In the genomic region with DNA sequence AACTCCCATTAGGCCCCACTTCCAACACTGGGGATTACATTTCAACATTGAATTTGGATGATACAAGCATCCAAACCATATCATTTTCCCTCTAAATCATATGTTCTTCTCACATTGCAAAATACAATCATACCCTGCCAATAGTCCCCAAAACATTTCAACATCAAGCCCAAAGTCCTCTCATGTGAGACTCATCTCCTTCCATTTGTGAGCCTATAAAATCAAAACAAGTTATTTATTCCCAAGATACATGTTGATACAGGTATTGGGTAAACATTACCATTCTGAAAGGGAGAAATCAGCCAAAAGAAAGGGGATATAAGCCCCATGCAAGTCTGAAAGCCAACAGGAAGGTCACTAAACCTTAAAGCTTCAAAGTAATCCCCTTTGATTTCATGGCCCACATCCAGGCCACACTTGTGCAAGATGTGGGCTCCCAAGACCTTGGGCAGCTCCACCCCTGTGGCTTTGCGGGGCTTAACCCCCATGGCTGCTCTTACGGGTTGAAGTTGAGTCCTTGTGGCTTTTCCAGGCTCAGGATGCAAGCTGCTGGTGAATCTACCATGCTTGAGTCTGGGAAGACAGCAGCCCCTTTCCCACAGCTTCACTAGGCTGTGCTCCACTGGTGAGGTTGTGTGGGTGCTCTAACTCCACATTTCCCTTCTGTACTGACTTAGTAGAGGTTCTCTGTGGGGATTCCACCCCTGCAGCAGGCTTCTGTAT, we compare ENCODE assay signal across 26 cellular contexts. TPM values are rescaled to one million over a fixed set of nuclear protein-coding genes. Genes with fewer than 3 reads are reported as not detected.
A peak's percentile ranks its signal among the peaks of the same experiment; 100 is the strongest.
DNase-seq lines count a peak whose midpoint lies in the region; ATAC-seq, FAIRE-seq and TF ChIP-seq lines count a peak whose summit lies in the region.
"Had no signal": no experiment of that assay in that cellular context is flagged by ENCODE, and none has a peak within 500 bp of the region (broad histone marks: within the 10 kb centered on the region; RNA-seq: fewer than 3 reads in every experiment).

No MANE protein-coding gene starts in this region.

- no peak overlapping the region for H3T11ph ChIP-seq in H9 (ENCODE audit: low read length)

- H3K79me2 ChIP-seq in HepG2 (ENCODE audit: insufficient read depth, low read length), result no peaks in the 10 kb centered on the region
- H3K79me2 ChIP-seq in osteoblast (ENCODE audit: insufficient read depth, low read length), result no peaks in the 10 kb centered on the region
- no peaks in the 10 kb centered on the region for H3K79me2 ChIP-seq in H9 (ENCODE audit: insufficient read depth, low read length)

- no peak overlapping the region for H2AFZ ChIP-seq in HepG2 (ENCODE audit: low read length)
- H2AFZ ChIP-seq in osteoblast (ENCODE audit: low read length), result no peak overlapping the region
- H2AFZ ChIP-seq in H9 (ENCODE audit: low read length), result no peak overlapping the region
- H2AFZ ChIP-seq: GM23248 had no signal

- H2BK5ac ChIP-seq in H9 (ENCODE audit: insufficient read length, low read length), result no peak overlapping the region

- peak overlapping the region in 1 of 2 donors; percentile 59 for H3K27ac ChIP-seq in liver (ENCODE audit: low read depth in 1 of 2, low read length in 2 of 2)
- no peak overlapping the region for H3K27ac ChIP-seq in HepG2 (ENCODE audit: extremely low read length, insufficient read depth, low read length)
- no peak overlapping the region for H3K27ac ChIP-seq in osteoblast (ENCODE audit: low read depth, low read length)
- H3K27ac ChIP-seq in spleen, result no peak overlapping the region
- H3K27ac ChIP-seq in H9 (ENCODE audit: insufficient read length, low read depth, low read length), result no peak overlapping the region
- H3K27ac ChIP-seq: A549; BLaER1 treated with 17β-estradiol and CSF1 and Interleukin-3, amounts not matched to agents 10 nM and 100 nM; GM23248 had no signal

- H3K27me3 ChIP-seq in liver (ENCODE audit: control insufficient read depth in 4 of 4, insufficient read depth in 4 of 4, low read length in 3 of 4), result no peaks in the 10 kb centered on the region
- H3K27me3 ChIP-seq in HepG2 (ENCODE audit: control insufficient read depth in 1 of 2, insufficient read depth in 2 of 2, low read length in 2 of 2), result no peaks in the 10 kb centered on the region
- H3K27me3 ChIP-seq in osteoblast (ENCODE audit: insufficient read depth, low read length), result peaks cover 5% of the 10 kb centered on the region
- no peaks in the 10 kb centered on the region for H3K27me3 ChIP-seq in spleen (replicated peaks in 1 of 7)
- H3K27me3 ChIP-seq in H9 (ENCODE audit: insufficient read depth, low read length), result no peaks in the 10 kb centered on the region
- H3K27me3 ChIP-seq: BE2C had no signal

- no peak overlapping the region for H3K14ac ChIP-seq in H9 (ENCODE audit: insufficient read depth, low read length)

- BruUV-seq in HepG2 (replicated peaks; lab: Mats Ljungman, UMichigan), result no TSS peak

- no peak overlapping the region for H4K5ac ChIP-seq in H9 (ENCODE audit: insufficient read length, low read depth, low read length)

- H3K27me3 Mint-ChIP-seq in H9 (ENCODE audit: low read depth) (no peaks in the 10 kb centered on the region; the same call in 1 of the 2 replicates), nephron progenitor cell (ENCODE audit: low read depth, poor library complexity) (peaks cover 11% of the 10 kb centered on the region)
- H3K27me3 Mint-ChIP-seq: CD4-positive, CD25-positive, alpha-beta regulatory T cell had no signal

- POLR2A ChIA-PET in HepG2 (lab: Yijun Ruan, JAX), result no interaction called here

- peaks cover 8 to 10% of the 10 kb centered on the region in 2 experiments for H3K4me1 Mint-ChIP-seq in H9
- H3K4me1 Mint-ChIP-seq in nephron progenitor cell, result no peaks in the 10 kb centered on the region
- H3K4me1 Mint-ChIP-seq: CD4-positive, CD25-positive, alpha-beta regulatory T cell had no signal

- no peaks in the 10 kb centered on the region for H3K36me3 ChIP-seq in liver (ENCODE audit: control insufficient read depth in 4 of 4, insufficient read depth in 3 of 4, low read depth in 1 of 4, low read length in 3 of 4)
- no peaks in the 10 kb centered on the region for H3K36me3 ChIP-seq in HepG2 (replicated peaks in 1 of 2; ENCODE audit: control insufficient read depth in 1 of 2, insufficient read depth in 2 of 2, low read length in 2 of 2)
- no peaks in the 10 kb centered on the region for H3K36me3 ChIP-seq in osteoblast (ENCODE audit: insufficient read depth, low read length)
- no peaks in the 10 kb centered on the region for H3K36me3 ChIP-seq in spleen
- H3K36me3 ChIP-seq: BE2C; BLaER1 treated with 17β-estradiol and CSF1 and Interleukin-3, amounts not matched to agents 10 nM and 100 nM had no signal

- H3K36me3 Mint-ChIP-seq in H9 (ENCODE audit: insufficient read depth in 1 of 3, low read depth in 3 of 3), result peaks cover 11 to 21% (median 12%) of the 10 kb centered on the region in 3 experiments
- no peaks in the 10 kb centered on the region for H3K36me3 Mint-ChIP-seq in nephron progenitor cell (ENCODE audit: low read depth)
- H3K36me3 Mint-ChIP-seq: CD4-positive, CD25-positive, alpha-beta regulatory T cell; CD8-positive, alpha-beta T cell had no signal

- DNase-seq in HepG2 (ENCODE audit: low spot score), result no peak
- DNase-seq in fibroblast of villous mesenchyme (ENCODE audit: low read depth), result peak; percentile 3
- peak; percentile 8 for DNase-seq in osteoblast (ENCODE audit: insufficient read length, low spot score, missing footprints)
- peak; percentile 55 for DNase-seq in spleen
- no peak for DNase-seq in H9
- DNase-seq in nephron progenitor cell, result no peak
- no peak for DNase-seq in CD1c-positive myeloid dendritic cell (ENCODE audit: extremely low spot score)
- DNase-seq: 8988T; ACHN; AML-193; BE2C; Caco-2; CD4-positive, CD25-positive, alpha-beta regulatory T cell; CD8-positive, alpha-beta T cell; DMS153; DND-41; GM23248; H7 had no signal

- no peak for TF ChIP-seq EP300 in HepG2 (IDR thresholded peaks at IDR 0.05; ENCODE audit: low read depth in 2 of 2, low read length in 2 of 2)
- no peak for TF ChIP-seq EP300 in HepG2 (CRISPR knock-in tag; IDR thresholded peaks at IDR 0.05; ENCODE audit: borderline replicate concordance)

- TF ChIP-seq POLR2A in HepG2 (IDR thresholded peaks at IDR 0.05; ENCODE audit: insufficient read depth in 1 of 2, low read depth in 2 of 2, low read length in 2 of 2), result no peak
- no peak for TF ChIP-seq POLR2A in spleen (IDR thresholded peaks at IDR 0.05)

- no peak overlapping the region for H3K4ac ChIP-seq in H9 (ENCODE audit: low read depth, low read length)

- H3K23ac ChIP-seq in H9 (ENCODE audit: insufficient read length, low read depth, low read length), result no peak overlapping the region

- FAIRE-seq in HepG2 (lab: Jason Lieb, UNC), result no peak
- FAIRE-seq: A549, G401.6, GM12892, GM19239, H1 had no signal

- H3K23me2 ChIP-seq in H9 (ENCODE audit: insufficient read length, low read depth, low read length, poor library complexity, severe bottlenecking), result no peaks in the 10 kb centered on the region

- H3K56ac ChIP-seq in H9 (ENCODE audit: insufficient read length, low read depth, low read length), result no peak overlapping the region

- no peaks in the 10 kb centered on the region for H3K79me1 ChIP-seq in H9 (ENCODE audit: insufficient read depth, low read depth, low read length, poor library complexity, severe bottlenecking)

- TF ChIP-seq RAD21 in liver (IDR thresholded peaks at IDR 0.05), result peak in 1 of 2 donors; percentile 13
- no peak for TF ChIP-seq RAD21 in HepG2 (CRISPR knock-in tag; IDR thresholded peaks at IDR 0.05)

- H2BK120ac ChIP-seq in H9 (ENCODE audit: low read depth, low read length, poor library complexity, severe bottlenecking), result no peak overlapping the region

- intact Hi-C loops in HepG2 (cut with micrococcal nuclease; ENCODE audit: unreplicated experiment), result no loop called here
- intact Hi-C loops in spleen (cut with DNase I; ENCODE audit: low total_unique reads), result no loop called here

- no peak for ATAC-seq in HepG2
- ATAC-seq: A549; CD8-positive, alpha-beta T cell; HCT116 had no signal

- no peak overlapping the region for H2AK5ac ChIP-seq in H9 (ENCODE audit: insufficient read length, low read length)

- H3K4me3 ChIP-seq in liver (ENCODE audit: low read depth in 1 of 3, low read length in 3 of 3), result no peak overlapping the region
- no peak overlapping the region for H3K4me3 ChIP-seq in HepG2 (replicated peaks in 1 of 3; ENCODE audit: insufficient read depth in 1 of 3, low read depth in 2 of 3, low read length in 3 of 3)
- H3K4me3 ChIP-seq in fibroblast of villous mesenchyme (ENCODE audit: low read depth, low read length), result no peak overlapping the region
- H3K4me3 ChIP-seq in osteoblast (ENCODE audit: insufficient read depth, low read length), result no peak overlapping the region
- no peak overlapping the region for H3K4me3 ChIP-seq in spleen
- H3K4me3 ChIP-seq: A549; BLaER1 treated with 17β-estradiol and CSF1 and Interleukin-3, amounts not matched to agents 10 nM and 100 nM; GM23248 had no signal

- no peak overlapping the region for H2BK12ac ChIP-seq in H9 (ENCODE audit: insufficient read length, low read depth, low read length)

- in situ Hi-C loops in HepG2 (cut with HindIII; ENCODE audit: extremely low pct_ligation_motif_present, low pct_unique_long_range_greater_than_20kb), result no loop called here

- H3K9ac ChIP-seq in liver (ENCODE audit: low read depth in 1 of 2, low read length in 2 of 2) (no peak overlapping the region), HepG2 (ENCODE audit: insufficient read depth, low read depth, low read length) (no peak overlapping the region), H9 (ENCODE audit: extremely low read depth, insufficient read length, low read length) (no peak overlapping the region)
- H3K9ac ChIP-seq: BLaER1 treated with 17β-estradiol and CSF1 and Interleukin-3, amounts not matched to agents 10 nM and 100 nM; GM23248 had no signal

- TF ChIP-seq CTCF in liver (IDR thresholded peaks at IDR 0.05; ENCODE audit: low read depth, low read length, missing input control) (no peak), HepG2 (CRISPR knock-in tag; IDR thresholded peaks at IDR 0.05) (no peak), fibroblast of villous mesenchyme (IDR thresholded peaks at IDR 0.05; ENCODE audit: insufficient read depth, low read depth, low read length) (no peak), osteoblast (IDR thresholded peaks at IDR 0.05; ENCODE audit: extremely low read depth, low read depth, low read length) (no peak), spleen (IDR thresholded peaks at IDR 0.05 in 8 of 11, conservative IDR thresholded peaks at IDR 0.05 in 3 of 11) (no peak), H9 (conservative IDR thresholded peaks at IDR 0.05) (no peak), nephron progenitor cell (IDR thresholded peaks at IDR 0.05) (no peak)

- H3K4me3 Mint-ChIP-seq in H9 (no peak overlapping the region), nephron progenitor cell (no peak overlapping the region)
- H3K4me3 Mint-ChIP-seq: CD4-positive, CD25-positive, alpha-beta regulatory T cell; CD8-positive, alpha-beta T cell had no signal

- H4K20me1 ChIP-seq in HepG2 (ENCODE audit: insufficient read depth, low read length) (no peaks in the 10 kb centered on the region), osteoblast (ENCODE audit: insufficient read depth, low read length) (no peaks in the 10 kb centered on the region), H9 (ENCODE audit: control insufficient read depth, insufficient read depth, insufficient read length) (no peaks in the 10 kb centered on the region)
- H4K20me1 ChIP-seq: BLaER1 treated with 17β-estradiol and CSF1 and Interleukin-3, amounts not matched to agents 10 nM and 100 nM had no signal

- 30% methylated on average over 2 of the region's 2 CpGs for WGBS in liver
- 0% methylated on average over 1 of the region's 2 CpGs for WGBS in HepG2 (ENCODE audit: low lambda C conversion rate)
- 75 to 95% (median 83%) methylated on average over 2 of the region's 2 CpGs for WGBS in spleen, 5 donors
- WGBS in H9 (ENCODE audit: extremely low coverage, insufficient read length, low lambda C conversion rate), result no CpG with 5 or more reads among the region's 2 CpGs

- peaks cover 9 to 24% of the 10 kb centered on the region in 2 experiments; a peak in 4 of 5 replicates for H3K9me3 Mint-ChIP-seq in H9
- H3K9me3 Mint-ChIP-seq in nephron progenitor cell, result peaks cover 16% of the 10 kb centered on the region

- H3K27ac Mint-ChIP-seq in H9, result no peak overlapping the region
- H3K27ac Mint-ChIP-seq in nephron progenitor cell, result no peak overlapping the region
- H3K27ac Mint-ChIP-seq: CD4-positive, CD25-positive, alpha-beta regulatory T cell; CD8-positive, alpha-beta T cell had no signal

- H3K4me1 ChIP-seq in liver (ENCODE audit: control insufficient read depth in 4 of 4, insufficient read depth in 4 of 4, low read length in 3 of 4) (peaks cover 0 to 7% (median 4%) of the 10 kb centered on the region in 4 donors), HepG2 (ENCODE audit: insufficient read depth, low read length) (no peaks in the 10 kb centered on the region), osteoblast (ENCODE audit: insufficient read depth, low read length) (no peaks in the 10 kb centered on the region), spleen (no peaks in the 10 kb centered on the region), H9 (ENCODE audit: insufficient read depth, low read length) (no peaks in the 10 kb centered on the region)
- H3K4me1 ChIP-seq: A549; BLaER1 treated with 17β-estradiol and CSF1 and Interleukin-3, amounts not matched to agents 10 nM and 100 nM; Caco-2 had no signal

- no peak overlapping the region for H4K91ac ChIP-seq in H9 (ENCODE audit: insufficient read length, low read depth, low read length)

- H4K8ac ChIP-seq in H9 (replicated peaks; ENCODE audit: insufficient read length, low read depth, low read length), result no peak overlapping the region

- H3K18ac ChIP-seq in H9 (ENCODE audit: insufficient read length, low read depth, low read length), result no peak overlapping the region

- CTCF ChIA-PET in HepG2 (lab: Yijun Ruan, JAX; ENCODE audit: low intra/inter-chr PET ratio, low total read pairs), result no interaction called here

- H3K4me2 ChIP-seq in HepG2 (ENCODE audit: low read depth, low read length) (no peak overlapping the region), osteoblast (ENCODE audit: insufficient read depth, low read length) (no peak overlapping the region), H9 (ENCODE audit: insufficient read depth, insufficient read length, low read length) (no peak overlapping the region)
- H3K4me2 ChIP-seq: A549; BLaER1 treated with 17β-estradiol and CSF1 and Interleukin-3, amounts not matched to agents 10 nM and 100 nM had no signal

- no peak overlapping the region for H2BK15ac ChIP-seq in H9 (ENCODE audit: low read depth, low read length)

- H3K9me3 ChIP-seq in liver (ENCODE audit: control insufficient read depth in 4 of 4, low read length in 3 of 4) (peaks cover 0 to 6% (median 0%) of the 10 kb centered on the region in 4 donors), HepG2 (ENCODE audit: low read length) (no peaks in the 10 kb centered on the region), osteoblast (ENCODE audit: low read depth, low read length) (no peaks in the 10 kb centered on the region), spleen (peaks cover 0 to 15% (median 0%) of the 10 kb centered on the region in 8 donors), H9 (ENCODE audit: control insufficient read depth, low read depth, low read length) (peaks cover 5% of the 10 kb centered on the region)
- H3K9me3 ChIP-seq: A549, BE2C, Caco-2 had no signal

- no peak overlapping the region for H2BK20ac ChIP-seq in H9 (ENCODE audit: low read depth, low read length, poor library complexity, severe bottlenecking)

RNA-seq across cellular contexts. Expression of gene SERTM2, which starts 40.6 kb away (rescaled TPM):
- total RNA-seq in liver (10 to 100 TPM in 1 of 2 donors, under 1 TPM in 1; 0.09 to 16.2 TPM), HepG2 (2016; rRNA removed; fragmentation: Illumina TruSeq; extraction: Trizol) (not detected in 2 replicates), fibroblast of villous mesenchyme (0.43 and 1.3 TPM in 2 replicates), osteoblast (under 0.01 TPM in 1 of 2 replicates, not detected in the other), spleen (1 to 10 TPM in 4 of 7 donors, under 1 TPM in 3; 0.44 to 2.7 (median 1.0) TPM), H9 (2021) (0.22 and 0.29 TPM in 2 replicates)
- polyA plus RNA-seq in liver (1 to 10 TPM in 1 of 2 donors, under 1 TPM in 1; 0.96 to 4.3 TPM), HepG2 (2011; rRNA removed) (not detected in 2 replicates), spleen (under 1 TPM; 0.24 to 0.45 (median 0.38) TPM)
- not detected in 2 replicates for total RNA-seq in HepG2 (2016; cell fraction: cytosol; rRNA removed; fragmentation: Illumina TruSeq; extraction: Trizol; ENCODE audit: low read depth)
- not detected in 2 replicates for total RNA-seq in HepG2 (2016; cell fraction: insoluble cytoplasmic fraction; rRNA removed; fragmentation: Illumina TruSeq; extraction: Trizol)
- not detected in 2 replicates for total RNA-seq in HepG2 (2016; cell fraction: membrane; rRNA removed; fragmentation: Illumina TruSeq; extraction: Trizol)
- not detected in 2 replicates for total RNA-seq in HepG2 (2016; cell fraction: nucleus; rRNA removed; fragmentation: Illumina TruSeq; extraction: Trizol)
- not detected in 2 replicates for polyA plus RNA-seq in HepG2 (2011; cell fraction: cytosol; rRNA removed)
- polyA plus RNA-seq in HepG2 (2011; cell fraction: nucleus; rRNA removed), result not detected in 2 replicates
- polyA plus RNA-seq in HepG2 (2012), result not detected in 2 replicates
- not detected in 2 replicates for polyA plus RNA-seq in HepG2 (2016; cell fraction: cytosol; fragmentation: Illumina TruSeq; extraction: Trizol; ENCODE audit: low read depth)
- polyA plus RNA-seq in HepG2 (2016; cell fraction: insoluble cytoplasmic fraction; fragmentation: Illumina TruSeq; extraction: Trizol; ENCODE audit: low read depth), result not detected in 2 replicates
- not detected in 2 replicates for polyA plus RNA-seq in HepG2 (2016; cell fraction: membrane; fragmentation: Illumina TruSeq; extraction: Trizol; ENCODE audit: low read depth)
- not detected in 2 replicates for polyA plus RNA-seq in HepG2 (2016; cell fraction: nucleus; fragmentation: Illumina TruSeq; extraction: Trizol; ENCODE audit: insufficient read depth, low read depth)
- not detected in 2 replicates for polyA minus RNA-seq in HepG2 (2011; rRNA and poly(A)+ RNA removed; ENCODE audit: low replicate concordance)
- not detected in 2 replicates for polyA minus RNA-seq in HepG2 (2011; cell fraction: cytosol; rRNA and poly(A)+ RNA removed)
- polyA minus RNA-seq in HepG2 (2011; cell fraction: nucleus; rRNA and poly(A)+ RNA removed), result not detected in 2 replicates
- total RNA-seq: CD4-positive, CD25-positive, alpha-beta regulatory T cell; CD8-positive, alpha-beta T cell; GM23248 had no signal
- polyA plus RNA-seq: A549; CD4-positive, CD25-positive, alpha-beta regulatory T cell; GM23248 had no signal

RNA-seq across cellular contexts. Expression of gene DCX, which starts 58.9 kb away (rescaled TPM):
- total RNA-seq in liver (not detected), HepG2 (2016; rRNA removed; fragmentation: Illumina TruSeq; extraction: Trizol) (not detected in 2 replicates), fibroblast of villous mesenchyme (not detected in 2 replicates), osteoblast (not detected in 2 replicates), spleen (under 1 TPM in 1 of 7 donors, not detected in 6; 0.06 TPM), H9 (2021) (1.3 and 2.0 TPM in 2 replicates)
- polyA plus RNA-seq in liver (under 1 TPM in 1 of 2 donors, not detected in 1; 0.01 TPM), HepG2 (2011; rRNA removed) (not detected in 2 replicates), spleen (under 1 TPM in 2 of 3 donors, not detected in 1; 0.02 TPM)
- not detected in 2 replicates for total RNA-seq in HepG2 (2016; cell fraction: cytosol; rRNA removed; fragmentation: Illumina TruSeq; extraction: Trizol; ENCODE audit: low read depth)
- total RNA-seq in HepG2 (2016; cell fraction: insoluble cytoplasmic fraction; rRNA removed; fragmentation: Illumina TruSeq; extraction: Trizol), result not detected in 2 replicates
- total RNA-seq in HepG2 (2016; cell fraction: membrane; rRNA removed; fragmentation: Illumina TruSeq; extraction: Trizol), result not detected in 2 replicates
- not detected in 2 replicates for total RNA-seq in HepG2 (2016; cell fraction: nucleus; rRNA removed; fragmentation: Illumina TruSeq; extraction: Trizol)
- not detected in 2 replicates for polyA plus RNA-seq in HepG2 (2011; cell fraction: cytosol; rRNA removed)
- not detected in 2 replicates for polyA plus RNA-seq in HepG2 (2011; cell fraction: nucleus; rRNA removed)
- polyA plus RNA-seq in HepG2 (2012), result not detected in 2 replicates
- not detected in 2 replicates for polyA plus RNA-seq in HepG2 (2016; cell fraction: cytosol; fragmentation: Illumina TruSeq; extraction: Trizol; ENCODE audit: low read depth)
- polyA plus RNA-seq in HepG2 (2016; cell fraction: insoluble cytoplasmic fraction; fragmentation: Illumina TruSeq; extraction: Trizol; ENCODE audit: low read depth), result not detected in 2 replicates
- not detected in 2 replicates for polyA plus RNA-seq in HepG2 (2016; cell fraction: membrane; fragmentation: Illumina TruSeq; extraction: Trizol; ENCODE audit: low read depth)
- not detected in 2 replicates for polyA plus RNA-seq in HepG2 (2016; cell fraction: nucleus; fragmentation: Illumina TruSeq; extraction: Trizol; ENCODE audit: insufficient read depth, low read depth)
- polyA minus RNA-seq in HepG2 (2011; rRNA and poly(A)+ RNA removed; ENCODE audit: low replicate concordance), result not detected in 2 replicates
- polyA minus RNA-seq in HepG2 (2011; cell fraction: cytosol; rRNA and poly(A)+ RNA removed), result not detected in 2 replicates
- polyA minus RNA-seq in HepG2 (2011; cell fraction: nucleus; rRNA and poly(A)+ RNA removed), result not detected in 2 replicates
- total RNA-seq: Caco-2; CD4-positive, CD25-positive, alpha-beta regulatory T cell; CD8-positive, alpha-beta T cell; GM23248 had no signal
- polyA plus RNA-seq: A549; CD4-positive, CD25-positive, alpha-beta regulatory T cell; GM23248 had no signal

Comparison
In these comparisons a context has a peak if more than half of its experiments do, and no peak if none do; other contexts are left out.
1. DNase-seq: peak in fibroblast of villous mesenchyme (single experiment), osteoblast (single experiment) and spleen (single experiment); none in HepG2 (single experiment), H9 (single experiment), nephron progenitor cell (single experiment) and CD1c-positive myeloid dendritic cell (single experiment).